Comparison of ENCODE assay signal across 28 cellular contexts in the genomic region with DNA sequence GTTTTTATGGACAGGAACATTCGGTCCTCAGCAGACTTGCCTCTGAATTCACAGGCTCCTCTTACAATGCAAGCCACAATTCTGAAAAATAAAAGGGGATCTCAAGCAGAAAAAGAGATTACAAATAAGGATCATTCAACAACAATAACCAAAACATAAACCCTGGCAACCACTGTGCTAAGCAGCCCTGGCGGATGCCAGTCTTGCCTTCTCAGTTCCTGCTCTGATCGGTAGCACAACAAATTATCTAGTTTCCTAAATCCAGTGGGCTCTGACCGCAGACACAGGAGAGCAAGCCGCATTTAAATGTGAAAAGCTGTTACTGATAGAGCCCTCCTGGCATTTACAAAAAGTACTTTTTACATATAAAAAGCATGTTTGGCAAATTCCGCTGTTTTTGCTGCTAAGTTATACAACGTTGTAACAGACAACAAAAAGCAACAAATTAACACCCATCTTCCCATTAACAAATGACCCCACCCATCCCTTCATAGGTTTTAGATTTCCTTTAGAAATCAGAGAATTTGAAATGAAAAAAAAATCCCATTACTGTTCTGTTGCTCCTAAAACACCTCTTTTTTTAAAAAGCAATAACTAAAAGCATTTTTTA.
DNase-seq lines count a peak whose midpoint lies in the region; ATAC-seq, FAIRE-seq and TF ChIP-seq lines count a peak whose summit lies in the region.
"Had no signal": no experiment of that assay in that cellular context is flagged by ENCODE, and none has a peak within 500 bp of the region (broad histone marks: within the 10 kb centered on the region; RNA-seq: fewer than 3 reads in every experiment).

No MANE protein-coding gene starts in this region.

- no peak overlapping the region for H3K4me3 ChIP-seq in HAP-1
- peak overlapping the region; percentile 10 for H3K4me3 ChIP-seq in iPS-15b (ENCODE audit: low read depth, low read length)
- no peak overlapping the region for H3K4me3 ChIP-seq in naive thymus-derived CD4-positive, alpha-beta T cell (ENCODE audit: low read length)
- H3K4me3 ChIP-seq: colonic mucosa, left ventricle myocardium inferior had no signal

- no peak for TF ChIP-seq CTCF in WTC11 (IDR thresholded peaks at IDR 0.05)
- no peak for TF ChIP-seq CTCF in natural killer cell (IDR thresholded peaks at IDR 0.05)

- H3K27me3 ChIP-seq in HAP-1 (ENCODE audit: low read depth) = peaks cover 4% of the 10 kb centered on the region
- H3K27me3 ChIP-seq in iPS-15b (ENCODE audit: control insufficient read depth, insufficient read depth, low read length) = peaks cover 51% of the 10 kb centered on the region
- H3K27me3 ChIP-seq in naive thymus-derived CD4-positive, alpha-beta T cell (ENCODE audit: control insufficient read depth in 2 of 2, insufficient read depth in 2 of 2, low read length in 2 of 2) = no peaks in the 10 kb centered on the region
- H3K27me3 ChIP-seq: colonic mucosa had no signal

- FAIRE-seq in GM19239 (lab: Jason Lieb, UNC) = no peak
- FAIRE-seq: bronchial epithelial cell, GM12891, keratinocyte, RCC 7860 had no signal

- ATAC-seq in WTC11 (peak; percentile 87), natural killer cell (no peak)
- ATAC-seq in naive thymus-derived CD4-positive, alpha-beta T cell = no peak
- ATAC-seq: activated naive CD4-positive, alpha-beta T cell treated with anti-CD3 and anti-CD28 coated beads, Interleukin-2, amount 50 U/mL, for 72 hours had no signal

- peak; percentile 63 to 84 for DNase-seq in HAP-1 (ENCODE audit: low spot score in 2 of 2)
- no peak for DNase-seq in WTC11 (ENCODE audit: low spot score)
- peak; percentile 32 for DNase-seq in retina
- DNase-seq in naive thymus-derived CD4-positive, alpha-beta T cell = no peak
- no peak for DNase-seq in GM19239 (ENCODE audit: insufficient read length, low spot score)
- DNase-seq in natural killer cell = no peak
- DNase-seq: activated CD4-positive, alpha-beta T cell treated with anti-CD3 and anti-CD28 coated beads, Interleukin-2, amount 10 ng/mL, durations not matched to agents 24 days and 14 days; activated CD8-positive, alpha-beta memory T cell treated with anti-CD3 and anti-CD28 coated beads for 24 hours; activated effector memory CD4-positive, alpha-beta T cell treated with Interleukin-2 at 50 U/mL for 16 hours; colonic mucosa; DMS153; effector memory CD4-positive, alpha-beta T cell; left ventricle myocardium inferior; naive B cell; NCI-H1048; NCI-H1694 treated with DMSO at 0.1 percent for 48 hours; NCI-H526 treated with DMSO at 0.1 percent for 48 hours; SIG-M5; stimulated activated CD4-positive, alpha-beta T cell treated with anti-CD3 and anti-CD28 coated beads, Interleukin-4, amount 100 ng/mL, for 24 hours; trophoblast cell had no signal

- H3K9me3 Mint-ChIP-seq in WTC11 (peaks cover 7% of the 10 kb centered on the region), natural killer cell (no peaks in the 10 kb centered on the region)
- H3K9me3 Mint-ChIP-seq in naive thymus-derived CD4-positive, alpha-beta T cell = peaks cover 0 to 4% (median 0%) of the 10 kb centered on the region in 11 donors
- H3K9me3 Mint-ChIP-seq: activated CD4-positive, alpha-beta T cell treated with anti-CD3 and anti-CD28 coated beads, Interleukin-2, amount 10 ng/mL, durations not matched to agents 24 days and 14 days; activated naive CD4-positive, alpha-beta T cell treated with anti-CD3 and anti-CD28 coated beads, Interleukin-2, amount 50 U/mL, for 72 hours; naive B cell; T-helper 2 cell treated with Interferon-gamma antibody and Interleukin-4, amounts not matched to agents 5 μg/mL and 100 μg/mL, for 36 hours had no signal

- H3K4me1 Mint-ChIP-seq in WTC11 (peaks cover 31% of the 10 kb centered on the region), natural killer cell (no peaks in the 10 kb centered on the region)
- H3K4me1 Mint-ChIP-seq in naive thymus-derived CD4-positive, alpha-beta T cell = no peaks in the 10 kb centered on the region
- H3K4me1 Mint-ChIP-seq: activated CD4-positive, alpha-beta T cell treated with anti-CD3 and anti-CD28 coated beads, Interleukin-2, amount 10 ng/mL, durations not matched to agents 24 days and 14 days; naive B cell had no signal

- no peak overlapping the region for H3K9ac ChIP-seq in iPS-15b (ENCODE audit: low read depth, low read length)

- POLR2A ChIA-PET in WTC11 (lab: Charles Lee) = no interaction called here
- POLR2A ChIA-PET in naive thymus-derived CD4-positive, alpha-beta T cell (lab: Charles Lee) = no interaction called here

- H3K4me3 Mint-ChIP-seq in WTC11 (peak overlapping the region; percentile 37), natural killer cell (no peak overlapping the region)
- no peak overlapping the region for H3K4me3 Mint-ChIP-seq in naive thymus-derived CD4-positive, alpha-beta T cell
- H3K4me3 Mint-ChIP-seq: activated CD4-positive, alpha-beta T cell treated with anti-CD3 and anti-CD28 coated beads, Interleukin-2, amount 10 ng/mL, durations not matched to agents 24 days and 14 days; naive B cell; T-helper 2 cell treated with Interferon-gamma antibody and Interleukin-4, amounts not matched to agents 5 μg/mL and 100 μg/mL, for 36 hours had no signal

- in situ Hi-C loops in HAP-1 (cut with MboI; ENCODE audit: low sequenced_read_pairs) = loop anchor here (25.0 kb wide), 1 partner anchor 238 kb away; no protein-coding TSS in a partner anchor

- H3K27me3 Mint-ChIP-seq in WTC11 (ENCODE audit: low read depth) (peaks cover 79% of the 10 kb centered on the region), natural killer cell (ENCODE audit: low read depth in 2 of 2) (peaks cover 8 to 31% of the 10 kb centered on the region in 2 donors)
- H3K27me3 Mint-ChIP-seq in naive thymus-derived CD4-positive, alpha-beta T cell = peaks cover 8 to 39% (median 30%) of the 10 kb centered on the region in 5 donors

- H3K27ac Mint-ChIP-seq in WTC11 = no peak overlapping the region
- no peak overlapping the region for H3K27ac Mint-ChIP-seq in naive thymus-derived CD4-positive, alpha-beta T cell
- no peak overlapping the region for H3K27ac Mint-ChIP-seq in natural killer cell
- H3K27ac Mint-ChIP-seq: activated CD4-positive, alpha-beta T cell treated with anti-CD3 and anti-CD28 coated beads, Interleukin-2, amount 10 ng/mL, durations not matched to agents 24 days and 14 days; activated naive CD4-positive, alpha-beta T cell treated with anti-CD3 and anti-CD28 coated beads, Interleukin-2, amount 50 U/mL, for 72 hours; naive B cell; T-helper 2 cell treated with Interferon-gamma antibody and Interleukin-4, amounts not matched to agents 5 μg/mL and 100 μg/mL, for 36 hours had no signal

- intact Hi-C loops in naive thymus-derived CD4-positive, alpha-beta T cell (cut with micrococcal nuclease) = loop anchor here in 1 of 2 donors (10.0 kb wide), 1 partner anchor 1046 kb away; no protein-coding TSS in a partner anchor
- intact Hi-C loops in natural killer cell (cut with micrococcal nuclease) = no loop called here

- peaks cover 31% of the 10 kb centered on the region for H3K4me1 ChIP-seq in HAP-1
- peaks cover 21% of the 10 kb centered on the region for H3K4me1 ChIP-seq in iPS-15b (ENCODE audit: control insufficient read depth, insufficient read depth, low read length)
- no peaks in the 10 kb centered on the region for H3K4me1 ChIP-seq in naive thymus-derived CD4-positive, alpha-beta T cell (ENCODE audit: control insufficient read depth in 2 of 2, insufficient read depth in 2 of 2, low read length in 2 of 2)
- H3K4me1 ChIP-seq: colonic mucosa, left ventricle myocardium inferior had no signal

- H3K9me3 ChIP-seq in HAP-1 = no peaks in the 10 kb centered on the region
- no peaks in the 10 kb centered on the region for H3K9me3 ChIP-seq in iPS-15b (ENCODE audit: control insufficient read depth, insufficient read depth, low read length)
- no peaks in the 10 kb centered on the region for H3K9me3 ChIP-seq in naive thymus-derived CD4-positive, alpha-beta T cell (ENCODE audit: control insufficient read depth in 2 of 3, low read length in 3 of 3)
- H3K9me3 ChIP-seq: colonic mucosa, left ventricle myocardium inferior had no signal

- no peaks in the 10 kb centered on the region for H3K36me3 ChIP-seq in HAP-1 (replicated peaks)
- no peaks in the 10 kb centered on the region for H3K36me3 ChIP-seq in iPS-15b (ENCODE audit: control insufficient read depth, insufficient read depth, low read length)
- H3K36me3 ChIP-seq in naive thymus-derived CD4-positive, alpha-beta T cell (ENCODE audit: control insufficient read depth in 2 of 3, insufficient read depth in 3 of 3, low read length in 3 of 3) = no peaks in the 10 kb centered on the region
- H3K36me3 ChIP-seq: colonic mucosa, left ventricle myocardium inferior, WERI-Rb-1 had no signal

- H3K36me3 Mint-ChIP-seq in WTC11 (peaks cover 8% of the 10 kb centered on the region), natural killer cell (no peaks in the 10 kb centered on the region)
- H3K36me3 Mint-ChIP-seq in naive thymus-derived CD4-positive, alpha-beta T cell = no peaks in the 10 kb centered on the region
- H3K36me3 Mint-ChIP-seq: activated naive CD4-positive, alpha-beta T cell treated with anti-CD3 and anti-CD28 coated beads, Interleukin-2, amount 50 U/mL, for 72 hours; naive B cell had no signal

- CTCF ChIA-PET in WTC11 (lab: Charles Lee) = interaction anchor here (0.8 to 2.0 kb wide), 3 partner anchors 9 to 22 kb away, joined by 3 to 11 read pairs (median 6); no protein-coding TSS in a partner anchor
- CTCF ChIA-PET in naive thymus-derived CD4-positive, alpha-beta T cell (lab: Charles Lee) = no interaction called here

- H3K27ac ChIP-seq in naive thymus-derived CD4-positive, alpha-beta T cell (ENCODE audit: low read depth, low read length) = no peak overlapping the region
- H3K27ac ChIP-seq: colonic mucosa, left ventricle myocardium inferior, WERI-Rb-1 had no signal

TF ChIP-seq in WTC11, 78 proteins besides CTCF, POLR2A, EP300 and RAD21:
- TF ChIP-seq FOXK1 (CRISPR knock-in tag; IDR thresholded peaks at IDR 0.05) = peak; percentile 51; the same call in 1 of the 2 replicates
- TF ChIP-seq TEAD4 (CRISPR knock-in tag; IDR thresholded peaks at IDR 0.05) = no peak

Comparison
In these comparisons a context has a peak if more than half of its experiments do, and no peak if none do; other contexts are left out.
1. DNase-seq: peak in HAP-1 (2 of 2) and retina (single experiment); none in WTC11 (single experiment), naive thymus-derived CD4-positive, alpha-beta T cell (0 of 9), GM19239 (single experiment) and natural killer cell (single experiment).